ENCODE assay signal across 17 cellular contexts in genomic region chr22:21829523-21829922, GRCh38. TPM values are rescaled to one million over a fixed set of nuclear protein-coding genes. Genes with fewer than 3 reads are reported as not detected.
DNase-seq lines count a peak whose midpoint lies in the region; ATAC-seq and TF ChIP-seq lines count a peak whose summit lies in the region.
"Had no signal": no experiment of that assay in that cellular context is flagged by ENCODE, and none has a peak within 500 bp of the region (broad histone marks: within the 10 kb centered on the region; RNA-seq: fewer than 3 reads in every experiment).

No MANE protein-coding gene starts in this region.

- peak overlapping the region; percentile 33 for H3K27ac Mint-ChIP-seq in activated T-cell treated with anti-CD3 and anti-CD28 coated beads, Interleukin-2, amount 50 U/mL, for 72 hours
- peak overlapping the region; percentile 18 for H3K27ac Mint-ChIP-seq in activated T-helper 17 cell treated with anti-CD3 and anti-CD28 coated beads, Interleukin-2, amount 50 U/mL, for 72 hours
- peak overlapping the region; percentile 1 to 3 for H3K27ac Mint-ChIP-seq in effector memory CD8-positive, alpha-beta T cell

- intact Hi-C loops in ascending aorta (cut with DNase I): no loop called here

- no peaks in the 10 kb centered on the region for H3K36me3 Mint-ChIP-seq in activated T-cell treated with anti-CD3 and anti-CD28 coated beads, Interleukin-2, amount 50 U/mL, for 72 hours (ENCODE audit: insufficient read depth in 2 of 2)
- peaks cover 5% of the 10 kb centered on the region for H3K36me3 Mint-ChIP-seq in activated T-cell treated with anti-CD3 and anti-CD28 coated beads, Interleukin-2, amount 50 U/mL, for 4 hours (ENCODE audit: insufficient read depth)
- no peaks in the 10 kb centered on the region for H3K36me3 Mint-ChIP-seq in activated T-helper 17 cell treated with anti-CD3 and anti-CD28 coated beads, Interleukin-2, amount 50 U/mL, for 72 hours (ENCODE audit: low read depth)
- peaks cover 12% of the 10 kb centered on the region for H3K36me3 Mint-ChIP-seq in effector memory CD8-positive, alpha-beta T cell (ENCODE audit: insufficient read depth)

- no peak for ATAC-seq in activated T-cell treated with anti-CD3 and anti-CD28 coated beads, Interleukin-2, amount 50 U/mL, for 72 hours (replicated peaks in 1 of 2)
- no peak for ATAC-seq in activated T-cell treated with anti-CD3 and anti-CD28 coated beads, Interleukin-2, amount 50 U/mL, for 4 hours
- ATAC-seq in activated T-helper 17 cell treated with anti-CD3 and anti-CD28 coated beads, Interleukin-2, amount 50 U/mL, for 72 hours (replicated peaks): no peak
- no peak for ATAC-seq in effector memory CD8-positive, alpha-beta T cell (replicated peaks)
- ATAC-seq in GM18868 (IDR thresholded peaks at IDR 0.05; ENCODE audit: unreplicated experiment): no peak

- H3K9me3 ChIP-seq in osteoblast (ENCODE audit: low read depth, low read length) (no peaks in the 10 kb centered on the region), ascending aorta (no peaks in the 10 kb centered on the region)

- H3K79me2 ChIP-seq in osteoblast (ENCODE audit: insufficient read depth, low read length): peaks cover 100% of the 10 kb centered on the region

- no peaks in the 10 kb centered on the region for H3K9me3 Mint-ChIP-seq in activated T-cell treated with anti-CD3 and anti-CD28 coated beads, Interleukin-2, amount 50 U/mL, for 72 hours
- H3K9me3 Mint-ChIP-seq in activated T-cell treated with anti-CD3 and anti-CD28 coated beads, Interleukin-2, amount 50 U/mL, for 4 hours: no peaks in the 10 kb centered on the region
- no peaks in the 10 kb centered on the region for H3K9me3 Mint-ChIP-seq in activated T-helper 17 cell treated with anti-CD3 and anti-CD28 coated beads, Interleukin-2, amount 50 U/mL, for 72 hours
- no peaks in the 10 kb centered on the region for H3K9me3 Mint-ChIP-seq in effector memory CD8-positive, alpha-beta T cell

- peak overlapping the region; percentile 25 for H3K27ac ChIP-seq in osteoblast (ENCODE audit: low read depth, low read length)
- no peak overlapping the region for H3K27ac ChIP-seq in ascending aorta
- H3K27ac ChIP-seq: 22Rv1, GM23248, PC-9 had no signal

- no peaks in the 10 kb centered on the region for H3K27me3 ChIP-seq in osteoblast (ENCODE audit: insufficient read depth, low read length)
- H3K27me3 ChIP-seq in ascending aorta: no peaks in the 10 kb centered on the region

- peaks cover 70% of the 10 kb centered on the region for H3K4me1 Mint-ChIP-seq in activated T-cell treated with anti-CD3 and anti-CD28 coated beads, Interleukin-2, amount 50 U/mL, for 72 hours (ENCODE audit: low read depth)
- H3K4me1 Mint-ChIP-seq in activated T-cell treated with anti-CD3 and anti-CD28 coated beads, Interleukin-2, amount 50 U/mL, for 4 hours (ENCODE audit: low read depth): peaks cover 77% of the 10 kb centered on the region
- H3K4me1 Mint-ChIP-seq in activated T-helper 17 cell treated with anti-CD3 and anti-CD28 coated beads, Interleukin-2, amount 50 U/mL, for 72 hours: peaks cover 41% of the 10 kb centered on the region
- H3K4me1 Mint-ChIP-seq in effector memory CD8-positive, alpha-beta T cell (ENCODE audit: low read depth in 2 of 2): peaks cover 47 to 67% of the 10 kb centered on the region in 2 donors

- TF ChIP-seq CTCF in osteoblast (IDR thresholded peaks at IDR 0.05; ENCODE audit: extremely low read depth, low read depth, low read length): no peak
- no peak for TF ChIP-seq CTCF in ascending aorta (IDR thresholded peaks at IDR 0.05)

- H3K4me3 Mint-ChIP-seq in activated T-cell treated with anti-CD3 and anti-CD28 coated beads, Interleukin-2, amount 50 U/mL, for 72 hours: no peak overlapping the region
- no peak overlapping the region for H3K4me3 Mint-ChIP-seq in activated T-cell treated with anti-CD3 and anti-CD28 coated beads, Interleukin-2, amount 50 U/mL, for 4 hours
- no peak overlapping the region for H3K4me3 Mint-ChIP-seq in activated T-helper 17 cell treated with anti-CD3 and anti-CD28 coated beads, Interleukin-2, amount 50 U/mL, for 72 hours
- H3K4me3 Mint-ChIP-seq in effector memory CD8-positive, alpha-beta T cell: no peak overlapping the region

- no peak for DNase-seq in activated T-cell treated with anti-CD3 and anti-CD28 coated beads, Interleukin-2, amount 50 U/mL, for 72 hours
- no peak for DNase-seq in activated T-cell treated with anti-CD3 and anti-CD28 coated beads, Interleukin-2, amount 50 U/mL, for 4 hours
- no peak for DNase-seq in effector memory CD8-positive, alpha-beta T cell
- DNase-seq in osteoblast (ENCODE audit: insufficient read length, low spot score, missing footprints): no peak
- no peak for DNase-seq in ascending aorta (ENCODE audit: low spot score in 2 of 2)
- no peak for DNase-seq in medulla oblongata (ENCODE audit: extremely low spot score)
- DNase-seq: COR-L47, DMS153, GM23248, KG1, NCI-H1092, NCI-H1694, NCI-H69, PC-9 had no signal

- no peaks in the 10 kb centered on the region for H3K36me3 ChIP-seq in osteoblast (ENCODE audit: insufficient read depth, low read length)
- H3K36me3 ChIP-seq in ascending aorta: no peaks in the 10 kb centered on the region

- H3K4me3 ChIP-seq in osteoblast (ENCODE audit: insufficient read depth, low read length) (no peak overlapping the region), ascending aorta (no peak overlapping the region)
- H3K4me3 ChIP-seq: GM23248, PC-9 had no signal

- H2AFZ ChIP-seq in osteoblast (ENCODE audit: low read length): no peak overlapping the region
- H2AFZ ChIP-seq: GM23248, PC-9 had no signal

- no peak overlapping the region for H3K4me2 ChIP-seq in osteoblast (ENCODE audit: insufficient read depth, low read length)
- H3K4me2 ChIP-seq: PC-9 had no signal

- no peaks in the 10 kb centered on the region for H3K27me3 Mint-ChIP-seq in activated T-cell treated with anti-CD3 and anti-CD28 coated beads, Interleukin-2, amount 50 U/mL, for 72 hours (ENCODE audit: low read depth)
- no peaks in the 10 kb centered on the region for H3K27me3 Mint-ChIP-seq in activated T-cell treated with anti-CD3 and anti-CD28 coated beads, Interleukin-2, amount 50 U/mL, for 4 hours (ENCODE audit: low read depth)
- no peaks in the 10 kb centered on the region for H3K27me3 Mint-ChIP-seq in activated T-helper 17 cell treated with anti-CD3 and anti-CD28 coated beads, Interleukin-2, amount 50 U/mL, for 72 hours
- H3K27me3 Mint-ChIP-seq in effector memory CD8-positive, alpha-beta T cell: no peaks in the 10 kb centered on the region

- H4K20me1 ChIP-seq in osteoblast (ENCODE audit: insufficient read depth, low read length): peaks cover 71% of the 10 kb centered on the region

- peaks cover 24% of the 10 kb centered on the region for H3K4me1 ChIP-seq in osteoblast (ENCODE audit: insufficient read depth, low read length)
- H3K4me1 ChIP-seq in ascending aorta: peaks cover 0 to 24% of the 10 kb centered on the region in 2 donors

RNA-seq across cellular contexts. Expression of gene MAPK1, which starts 37.9 kb away (rescaled TPM):
- total RNA-seq in activated T-cell treated with anti-CD3 and anti-CD28 coated beads, Interleukin-2, amount 50 U/mL, for 72 hours: 100 to 1,000 TPM; 107 to 154 TPM
- 100 to 1,000 TPM; 136 to 165 (median 138) TPM for total RNA-seq in activated T-cell treated with anti-CD3 and anti-CD28 coated beads, Interleukin-2, amount 50 U/mL, for 4 hours
- 10 to 100 TPM; 48.6 to 70.7 TPM for total RNA-seq in activated T-helper 17 cell treated with anti-CD3 and anti-CD28 coated beads, Interleukin-2, amount 50 U/mL, for 72 hours
- 46.3 and 61.6 TPM in 2 replicates for total RNA-seq in osteoblast
- total RNA-seq in ascending aorta: 43.3 TPM
